Comparison of ENCODE assay signal across 10 cellular contexts in the genomic region with DNA sequence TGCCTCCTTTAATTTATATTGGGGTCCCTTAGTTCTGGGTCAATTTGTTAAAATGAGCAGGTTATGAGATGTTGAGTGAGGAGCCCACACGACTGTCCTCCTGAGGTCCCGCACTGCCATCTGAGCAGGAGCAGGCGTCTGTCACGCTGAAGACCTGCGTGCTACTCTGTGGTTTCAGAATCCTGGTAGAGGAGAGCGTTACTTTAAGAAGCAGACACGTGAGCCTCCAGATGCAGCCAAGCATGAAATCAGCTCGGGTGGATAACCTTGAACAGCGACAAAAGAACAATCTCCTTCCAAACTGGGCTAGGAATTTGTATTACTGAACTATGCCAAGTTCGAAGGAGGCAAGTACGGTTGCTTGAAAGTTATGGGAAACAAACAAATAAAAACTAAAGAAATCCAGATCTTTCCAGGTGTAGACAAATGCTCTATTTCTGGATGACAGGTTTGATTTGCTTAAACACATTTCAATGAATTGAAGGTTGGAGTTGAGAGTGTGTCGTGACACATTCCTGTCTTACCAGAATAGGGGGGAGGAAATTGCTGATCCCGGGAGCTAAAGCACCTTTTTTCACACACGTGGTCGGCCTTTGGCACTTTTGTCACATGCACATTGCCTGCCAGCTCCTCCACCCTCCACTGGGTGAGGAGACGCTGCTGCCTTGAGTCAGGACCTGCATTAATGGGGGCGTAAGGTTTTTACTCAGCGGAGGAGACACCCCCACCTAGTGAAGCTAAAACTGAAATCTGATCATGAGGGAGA.
DNase-seq lines count a peak whose midpoint lies in the region; ATAC-seq and TF ChIP-seq lines count a peak whose summit lies in the region.
"Had no signal": no experiment of that assay in that cellular context is flagged by ENCODE, and none has a peak within 500 bp of the region (broad histone marks: within the 10 kb centered on the region; RNA-seq: fewer than 3 reads in every experiment).

No MANE protein-coding gene starts in this region.

- no peaks in the 10 kb centered on the region for H3K36me3 ChIP-seq in neural progenitor cell
- H3K36me3 ChIP-seq: breast epithelium had no signal

- no peaks in the 10 kb centered on the region for H3K79me2 ChIP-seq in neural progenitor cell (ENCODE audit: low read depth)

- peak overlapping the region; percentile 43 for H3K27ac Mint-ChIP-seq in neural progenitor cell

- no peaks in the 10 kb centered on the region for H4K20me1 ChIP-seq in neural progenitor cell (ENCODE audit: low read depth)

- no peak overlapping the region for H2AFZ ChIP-seq in neural progenitor cell (replicated peaks)

- H3K4me3 ChIP-seq in epithelial cell of esophagus (ENCODE audit: low read length) (peak overlapping the region; percentile 19), neural progenitor cell (no peak overlapping the region)
- H3K4me3 ChIP-seq: breast epithelium had no signal

- peak overlapping the region; percentile 40 for H3K4me3 Mint-ChIP-seq in neural progenitor cell

- H3K36me3 Mint-ChIP-seq in neural progenitor cell = no peaks in the 10 kb centered on the region

- H3K4me1 ChIP-seq in neural progenitor cell = peaks cover 11% of the 10 kb centered on the region
- H3K4me1 ChIP-seq: breast epithelium had no signal

- H3K27me3 Mint-ChIP-seq in neural progenitor cell (ENCODE audit: insufficient read depth, low read depth) = no peaks in the 10 kb centered on the region

- H3K27ac ChIP-seq in neural progenitor cell = no peak overlapping the region
- H3K27ac ChIP-seq: breast epithelium had no signal

- H3K9me3 Mint-ChIP-seq in neural progenitor cell = no peaks in the 10 kb centered on the region

- DNase-seq in D341Med (ENCODE audit: low spot score) = peak; percentile 52
- peak; percentile 91 for DNase-seq in NCI-H82 treated with DMSO at 0.1 percent for 48 hours (lab: John Stamatoyannopoulos, UW; ENCODE audit: unreplicated experiment)
- no peak for DNase-seq in epithelial cell of esophagus (ENCODE audit: low read depth)
- peak; percentile 51 for DNase-seq in neural progenitor cell (ENCODE audit: low spot score)
- DNase-seq in NCI-H1105 (lab: John Stamatoyannopoulos, UW) = no peak
- no peak for DNase-seq in activated CD4-positive, alpha-beta T cell treated with anti-CD3 and anti-CD28 coated beads for 48 hours

- H3K4me1 Mint-ChIP-seq in neural progenitor cell = peaks cover 21% of the 10 kb centered on the region

- no peak for TF ChIP-seq CTCF in epithelial cell of esophagus (IDR thresholded peaks at IDR 0.05; ENCODE audit: insufficient read depth, low read depth, low read length, missing control alignments)
- no peak for TF ChIP-seq CTCF in neural progenitor cell (IDR thresholded peaks at IDR 0.05)

- H3K9ac ChIP-seq in neural progenitor cell = no peak overlapping the region

- H3K27me3 ChIP-seq in neural progenitor cell = no peaks in the 10 kb centered on the region
- H3K27me3 ChIP-seq: breast epithelium had no signal

- no peaks in the 10 kb centered on the region for H3F3A ChIP-seq in neural progenitor cell (ENCODE audit: low read depth)

- H3K4me2 ChIP-seq in neural progenitor cell = no peak overlapping the region

- no peaks in the 10 kb centered on the region for H3K9me3 ChIP-seq in neural progenitor cell (ENCODE audit: low read depth)
- H3K9me3 ChIP-seq: breast epithelium had no signal

- ATAC-seq in HG03108 (IDR thresholded peaks at IDR 0.05; ENCODE audit: unreplicated experiment) = no peak
- no peak for ATAC-seq in SK-N-SH treated with all-trans-retinoic acid at 6 μM for 48 hours
- ATAC-seq: left lobe of liver had no signal

TF ChIP-seq in SK-N-SH treated with all-trans-retinoic acid at 6 μM for 48 hours, 23 proteins besides CTCF, POLR2A, EP300 and RAD21:
- TF ChIP-seq BACH2 (CRISPR knock-in tag; IDR thresholded peaks at IDR 0.05; ENCODE audit: borderline replicate concordance) (no peak), ESRRG (CRISPR knock-in tag; IDR thresholded peaks at IDR 0.05) (no peak), SNAI2 (CRISPR knock-in tag; IDR thresholded peaks at IDR 0.05) (no peak), CSDC2 (CRISPR knock-in tag; IDR thresholded peaks at IDR 0.05) (no peak), ARNTL (CRISPR knock-in tag; IDR thresholded peaks at IDR 0.05; ENCODE audit: borderline replicate concordance, low read depth) (no peak), TSHZ2 (CRISPR knock-in tag; IDR thresholded peaks at IDR 0.05) (no peak), ZNF565 (CRISPR knock-in tag; conservative IDR thresholded peaks at IDR 0.05; ENCODE audit: low read depth) (no peak), TCF4 (CRISPR knock-in tag; IDR thresholded peaks at IDR 0.05; ENCODE audit: borderline replicate concordance) (no peak), GLIS3 (CRISPR knock-in tag; IDR thresholded peaks at IDR 0.05) (no peak), PPARA (CRISPR knock-in tag; IDR thresholded peaks at IDR 0.05; ENCODE audit: borderline replicate concordance) (no peak), OSR1 (CRISPR knock-in tag; IDR thresholded peaks at IDR 0.05) (no peak), ZNF70 (CRISPR knock-in tag; IDR thresholded peaks at IDR 0.05) (no peak)
- TF ChIP-seq, protein P1, sequence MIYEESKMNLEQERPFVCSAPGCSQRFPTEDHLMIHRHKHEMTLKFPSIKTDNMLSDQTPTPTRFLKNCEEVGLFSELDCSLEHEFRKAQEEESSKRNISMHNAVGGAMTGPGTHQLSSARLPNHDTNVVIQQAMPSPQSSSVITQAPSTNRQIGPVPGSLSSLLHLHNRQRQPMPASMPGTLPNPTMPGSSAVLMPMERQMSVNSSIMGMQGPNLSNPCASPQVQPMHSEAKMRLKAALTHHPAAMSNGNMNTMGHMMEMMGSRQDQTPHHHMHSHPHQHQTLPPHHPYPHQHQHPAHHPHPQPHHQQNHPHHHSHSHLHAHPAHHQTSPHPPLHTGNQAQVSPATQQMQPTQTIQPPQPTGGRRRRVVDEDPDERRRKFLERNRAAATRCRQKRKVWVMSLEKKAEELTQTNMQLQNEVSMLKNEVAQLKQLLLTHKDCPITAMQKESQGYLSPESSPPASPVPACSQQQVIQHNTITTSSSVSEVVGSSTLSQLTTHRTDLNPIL (CRISPR knock-in tag; IDR thresholded peaks at IDR 0.05; ENCODE audit: low read depth) = no peak
- TF ChIP-seq, protein P2, sequence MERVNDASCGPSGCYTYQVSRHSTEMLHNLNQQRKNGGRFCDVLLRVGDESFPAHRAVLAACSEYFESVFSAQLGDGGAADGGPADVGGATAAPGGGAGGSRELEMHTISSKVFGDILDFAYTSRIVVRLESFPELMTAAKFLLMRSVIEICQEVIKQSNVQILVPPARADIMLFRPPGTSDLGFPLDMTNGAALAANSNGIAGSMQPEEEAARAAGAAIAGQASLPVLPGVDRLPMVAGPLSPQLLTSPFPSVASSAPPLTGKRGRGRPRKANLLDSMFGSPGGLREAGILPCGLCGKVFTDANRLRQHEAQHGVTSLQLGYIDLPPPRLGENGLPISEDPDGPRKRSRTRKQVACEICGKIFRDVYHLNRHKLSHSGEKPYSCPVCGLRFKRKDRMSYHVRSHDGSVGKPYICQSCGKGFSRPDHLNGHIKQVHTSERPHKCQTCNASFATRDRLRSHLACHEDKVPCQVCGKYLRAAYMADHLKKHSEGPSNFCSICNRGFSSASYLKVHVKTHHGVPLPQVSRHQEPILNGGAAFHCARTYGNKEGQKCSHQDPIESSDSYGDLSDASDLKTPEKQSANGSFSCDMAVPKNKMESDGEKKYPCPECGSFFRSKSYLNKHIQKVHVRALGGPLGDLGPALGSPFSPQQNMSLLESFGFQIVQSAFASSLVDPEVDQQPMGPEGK (CRISPR knock-in tag; IDR thresholded peaks at IDR 0.05; ENCODE audit: borderline replicate concordance) = no peak
- TF ChIP-seq, protein P3, sequence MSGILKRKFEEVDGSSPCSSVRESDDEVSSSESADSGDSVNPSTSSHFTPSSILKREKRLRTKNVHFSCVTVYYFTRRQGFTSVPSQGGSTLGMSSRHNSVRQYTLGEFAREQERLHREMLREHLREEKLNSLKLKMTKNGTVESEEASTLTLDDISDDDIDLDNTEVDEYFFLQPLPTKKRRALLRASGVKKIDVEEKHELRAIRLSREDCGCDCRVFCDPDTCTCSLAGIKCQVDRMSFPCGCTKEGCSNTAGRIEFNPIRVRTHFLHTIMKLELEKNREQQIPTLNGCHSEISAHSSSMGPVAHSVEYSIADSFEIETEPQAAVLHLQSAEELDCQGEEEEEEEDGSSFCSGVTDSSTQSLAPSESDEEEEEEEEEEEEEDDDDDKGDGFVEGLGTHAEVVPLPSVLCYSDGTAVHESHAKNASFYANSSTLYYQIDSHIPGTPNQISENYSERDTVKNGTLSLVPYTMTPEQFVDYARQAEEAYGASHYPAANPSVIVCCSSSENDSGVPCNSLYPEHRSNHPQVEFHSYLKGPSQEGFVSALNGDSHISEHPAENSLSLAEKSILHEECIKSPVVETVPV (CRISPR knock-in tag; IDR thresholded peaks at IDR 0.05) = no peak

Comparison
In these comparisons a context has a peak if more than half of its experiments do, and no peak if none do; other contexts are left out.
1. DNase-seq: peak in D341Med (single experiment), NCI-H82 treated with DMSO at 0.1 percent for 48 hours (single experiment) and neural progenitor cell (single experiment); none in epithelial cell of esophagus (single experiment), NCI-H1105 (single experiment) and activated CD4-positive, alpha-beta T cell treated with anti-CD3 and anti-CD28 coated beads for 48 hours (single experiment).